Comparison of ENCODE assay signal across 10 cellular contexts in the genomic region with DNA sequence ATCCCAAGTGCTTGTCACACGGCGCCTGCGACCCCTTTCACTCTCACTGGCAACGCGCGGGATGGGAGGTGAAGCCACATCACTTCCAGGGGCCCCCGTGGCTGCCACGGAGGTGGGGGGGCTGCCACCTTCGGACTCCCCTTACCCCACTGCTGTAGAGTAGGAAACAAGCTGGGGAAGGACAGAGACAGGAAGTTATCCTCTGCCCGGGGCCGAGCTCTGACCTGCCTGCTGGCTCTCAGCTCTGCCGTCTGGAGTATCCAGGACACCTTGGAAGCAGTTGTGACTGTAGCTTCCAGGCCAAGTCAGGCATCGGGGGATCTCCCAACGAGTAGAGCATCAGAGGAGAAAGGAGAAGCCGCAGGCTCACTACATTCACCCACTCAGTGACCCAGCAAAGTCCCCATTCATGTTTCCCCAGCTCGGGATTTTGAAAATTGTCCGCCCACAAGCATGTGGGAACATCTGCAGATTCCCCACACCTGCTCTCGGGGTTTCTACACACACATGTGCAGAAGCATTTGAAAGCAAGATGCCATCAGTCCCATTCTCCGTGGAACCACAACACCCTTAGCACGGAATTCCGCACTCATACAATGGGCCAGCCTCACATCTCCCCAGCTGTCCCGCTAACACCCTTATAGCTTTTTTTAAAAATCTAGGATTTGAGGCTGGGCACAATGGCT. TPM values are rescaled to one million over a fixed set of nuclear protein-coding genes. Genes with fewer than 3 reads are reported as not detected.
A peak's percentile ranks its signal among the peaks of the same experiment; 100 is the strongest.
DNase-seq lines count a peak whose midpoint lies in the region; TF ChIP-seq lines count a peak whose summit lies in the region.
"Had no signal": no experiment of that assay in that cellular context is flagged by ENCODE, and none has a peak within 500 bp of the region (broad histone marks: within the 10 kb centered on the region; RNA-seq: fewer than 3 reads in every experiment).

No MANE protein-coding gene starts in this region.

- TF ChIP-seq POLR2A in lower leg skin (IDR thresholded peaks at IDR 0.05): no peak

- H3K4me1 ChIP-seq in stomach smooth muscle (ENCODE audit: control insufficient read depth, insufficient read depth, low read length): no peaks in the 10 kb centered on the region

- TF ChIP-seq CTCF in WI38 (IDR thresholded peaks at IDR 0.05; ENCODE audit: low read depth, low read length) (no peak), lower leg skin (IDR thresholded peaks at IDR 0.05) (no peak)

- peak overlapping the region; percentile 13 to 38 for H3K9ac ChIP-seq in stomach smooth muscle (ENCODE audit: low read length in 2 of 2)

- peak overlapping the region; percentile 42 for H3K4me3 ChIP-seq in WI38 (ENCODE audit: low read depth, low read length)
- peak overlapping the region; percentile 26 for H3K4me3 ChIP-seq in iPS-18c (ENCODE audit: insufficient read depth, low read depth, low read length)
- peak overlapping the region; percentile 51 to 64 for H3K4me3 ChIP-seq in stomach smooth muscle (ENCODE audit: low read length in 2 of 2)
- no peak overlapping the region for H3K4me3 ChIP-seq in lower leg skin (ENCODE audit: low read depth, poor library complexity, severe bottlenecking)

- DNase-seq in NCI-H146 (lab: John Stamatoyannopoulos, UW) (peak; percentile 17), NCI-H146 treated with DMSO at 0.1 percent for 48 hours (lab: John Stamatoyannopoulos, UW; ENCODE audit: unreplicated experiment) (no peak), lower leg skin (ENCODE audit: low spot score in 2 of 2) (no peak), NOMO-1 treated with dmso at 0.1 percent for 144 hours (lab: John Stamatoyannopoulos, UW; ENCODE audit: unreplicated experiment) (no peak), A172 (ENCODE audit: low spot score) (no peak)
- DNase-seq: GOT3 had no signal

- H3K27me3 ChIP-seq in stomach smooth muscle (ENCODE audit: control insufficient read depth in 1 of 2, insufficient read depth in 2 of 2, low read length in 2 of 2): peaks cover 0 to 15% of the 10 kb centered on the region in 2 donors

- intact Hi-C loops in lower leg skin (cut with DNase I; ENCODE audit: low total_unique reads): no loop called here

- 30 to 52% methylated on average over 18 of the region's 22 CpGs for WGBS in lower leg skin, 2 donors

- H3K36me3 ChIP-seq in stomach smooth muscle (ENCODE audit: control insufficient read depth in 2 of 2, insufficient read depth in 2 of 2, low read length in 2 of 2): no peaks in the 10 kb centered on the region
- H3K36me3 ChIP-seq: neutrophil had no signal

- H3K9me3 ChIP-seq in iPS-18c (ENCODE audit: control insufficient read depth, insufficient read depth, low read length) (peaks cover 10% of the 10 kb centered on the region), stomach smooth muscle (ENCODE audit: control insufficient read depth in 2 of 2, low read length in 2 of 2) (no peaks in the 10 kb centered on the region)
- H3K9me3 ChIP-seq: neutrophil had no signal

- no peak overlapping the region for H3K27ac ChIP-seq in stomach smooth muscle (ENCODE audit: low read length)
- H3K27ac ChIP-seq: neutrophil had no signal

RNA-seq across cellular contexts. Expression of gene PDZD4, which starts 10.8 kb away (rescaled TPM):
- total RNA-seq in lower leg skin: 1 to 10 TPM; 2.2 to 6.4 (median 4.6) TPM
- 8.2 and 10.5 TPM in 2 replicates for total RNA-seq in A172 (2014; rRNA removed; shearing (Covaris generic))

RNA-seq across cellular contexts. Expression of gene SSR4, which starts 25.1 kb away (rescaled TPM):
- 100 to 1,000 TPM in 3 of 4 donors, 10 to 100 TPM in 1; 90.2 to 169 (median 156) TPM for total RNA-seq in lower leg skin
- total RNA-seq in A172 (2014; rRNA removed; shearing (Covaris generic)): 227 and 287 TPM in 2 replicates

RNA-seq across cellular contexts. Expression of gene IDH3G, which starts 25.4 kb away (rescaled TPM):
- total RNA-seq in lower leg skin: 10 to 100 TPM; 66.2 to 94.8 (median 76.1) TPM
- 116 and 127 TPM in 2 replicates for total RNA-seq in A172 (2014; rRNA removed; shearing (Covaris generic))

RNA-seq across cellular contexts. Expression of gene SRPK3, which starts 38.7 kb away (rescaled TPM):
- under 1 TPM in 3 of 4 donors, not detected in 1; 0.30 to 0.79 (median 0.36) TPM for total RNA-seq in lower leg skin
- total RNA-seq in A172 (2014; rRNA removed; shearing (Covaris generic)): 0.59 and 2.2 TPM in 2 replicates

RNA-seq across cellular contexts. Expression of gene PLXNB3, which starts 55.5 kb away (rescaled TPM):
- 10 to 100 TPM; 10.9 to 21.9 (median 12.3) TPM for total RNA-seq in lower leg skin
- total RNA-seq in A172 (2014; rRNA removed; shearing (Covaris generic)): 13.8 and 14.3 TPM in 2 replicates
